ENCODE assay signal across 1 cellular context in the genomic region with DNA sequence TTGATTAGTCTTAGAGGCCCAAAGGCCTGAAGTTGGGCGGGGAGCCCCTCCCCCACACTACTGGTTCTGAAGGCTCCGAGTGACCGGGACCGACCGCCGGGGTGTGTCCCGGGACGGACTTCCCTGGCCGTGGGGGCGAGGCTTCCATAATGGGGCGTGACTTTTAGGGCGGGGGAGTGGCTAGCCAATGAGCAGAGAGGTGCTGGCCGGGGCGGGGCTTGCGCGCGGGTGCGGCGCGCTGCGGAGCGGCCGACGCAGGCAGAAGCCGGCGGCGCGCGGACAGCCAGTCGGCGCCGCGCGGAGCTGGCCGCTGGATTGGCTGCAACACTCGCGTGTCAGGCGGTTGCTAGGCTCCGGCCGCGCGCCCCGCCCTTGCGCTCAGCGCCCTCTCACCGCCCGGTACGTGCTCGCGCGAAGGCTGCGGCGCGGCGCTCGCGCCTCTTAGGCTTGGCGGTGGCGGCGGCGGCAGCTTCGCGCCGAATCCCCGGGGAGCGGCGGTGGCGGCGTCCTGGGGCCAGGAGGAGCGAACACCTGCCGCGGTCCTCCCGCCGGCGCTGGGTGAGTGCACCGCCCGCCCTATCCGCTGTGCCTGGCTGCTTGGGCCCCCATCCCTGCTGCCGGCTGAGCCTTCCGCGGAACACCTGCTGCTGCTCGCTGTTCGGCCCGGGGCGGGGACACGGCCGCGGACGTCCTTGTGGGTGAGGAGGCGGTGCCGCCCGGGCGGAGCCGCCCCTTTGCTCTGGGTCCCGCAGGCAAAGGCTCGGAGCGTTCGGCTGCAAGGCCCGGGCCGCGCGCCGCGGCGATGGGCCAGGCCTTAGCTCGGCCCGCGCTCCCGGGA.
TF ChIP-seq lines count a peak whose summit lies in the region.

DAG1 (plus strand) TSS at position 392 of the 838 bp plus-strand sequence. CDS start 40,268 bp downstream, outside the sequence.

TF ChIP-seq in SK-N-SH, 30 proteins besides CTCF, POLR2A, EP300 and RAD21 (continued from another document):
- TF ChIP-seq TAF1 (IDR thresholded peaks at IDR 0.05; ENCODE audit: borderline replicate concordance, low read depth, low read length) (0 out of 2 replicates have a peak, but pooled peaks have one; percentile 25), EZH2phosphoT487 (IDR thresholded peaks at IDR 0.05; ENCODE audit: borderline replicate concordance, low read depth) (no peak), NRF1 (IDR thresholded peaks at IDR 0.05; ENCODE audit: low read depth, low read length) (peak; percentile 84), TCF12 (IDR thresholded peaks at IDR 0.05) (peak; percentile 17; the same call in 1 of the 2 replicates), RXRA (IDR thresholded peaks at IDR 0.05; ENCODE audit: borderline replicate concordance, low read depth) (no peak), CHD2 (IDR thresholded peaks at IDR 0.05; ENCODE audit: low read length, partially characterized antibody) (peak; percentile 24), RFX5 (IDR thresholded peaks at IDR 0.05; ENCODE audit: low read length) (peak; percentile 76; the same call in 1 of the 2 replicates), NFIC (IDR thresholded peaks at IDR 0.05; ENCODE audit: borderline replicate concordance) (no peak), MEF2A (IDR thresholded peaks at IDR 0.05; ENCODE audit: borderline replicate concordance, low read depth) (no peak), FOSL2 (IDR thresholded peaks at IDR 0.05; ENCODE audit: borderline replicate concordance, low read depth) (no peak), SMC3 (IDR thresholded peaks at IDR 0.05; ENCODE audit: low read depth, low read length) (no peak), MAX (IDR thresholded peaks at IDR 0.05; ENCODE audit: low read depth) (no peak), ELF1 (IDR thresholded peaks at IDR 0.05) (peak; percentile 7; the same call in 1 of the 2 replicates), USF1 (IDR thresholded peaks at IDR 0.05; ENCODE audit: borderline replicate concordance, low read depth) (no peak), GATA2 (CRISPR knock-in tag; IDR thresholded peaks at IDR 0.05) (no peak), GABPA (IDR thresholded peaks at IDR 0.05; ENCODE audit: low read depth) (no peak), FOXM1 (IDR thresholded peaks at IDR 0.05; ENCODE audit: low read depth) (no peak)
